15 cellular contexts compared by ENCODE assay signal in the genomic region with DNA sequence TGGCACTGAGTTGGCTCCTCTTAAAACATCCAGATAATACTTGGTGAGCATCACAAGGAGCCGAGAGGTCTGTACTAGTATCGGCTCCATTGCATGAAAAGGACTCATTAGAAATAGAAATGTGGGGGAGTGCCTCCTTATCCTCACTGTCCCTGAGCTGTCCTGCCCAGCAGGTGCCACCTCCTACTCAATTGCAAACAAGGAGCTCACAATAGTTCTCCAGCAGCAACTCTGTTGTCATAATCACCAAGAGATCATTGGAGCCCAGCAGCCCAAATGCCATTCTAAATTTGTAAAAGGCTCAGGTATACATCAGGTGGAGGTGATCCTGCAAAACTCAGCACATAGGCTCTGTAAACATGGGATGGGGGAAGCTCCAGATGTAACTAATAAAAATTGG.
DNase-seq lines count a peak whose midpoint lies in the region; FAIRE-seq and TF ChIP-seq lines count a peak whose summit lies in the region.
"Had no signal": no experiment of that assay in that cellular context is flagged by ENCODE, and none has a peak within 500 bp of the region (broad histone marks: within the 10 kb centered on the region; RNA-seq: fewer than 3 reads in every experiment).

No MANE protein-coding gene starts in this region.

- peaks cover 2% of the 10 kb centered on the region for H3K27me3 Mint-ChIP-seq in neural progenitor cell (ENCODE audit: insufficient read depth, low read depth)

- H2BK120ac ChIP-seq in H1 (replicated peaks; ENCODE audit: low read depth, low read length) = no peak overlapping the region

- H3K4me2 ChIP-seq in H1 (ENCODE audit: insufficient read depth in 1 of 2, low read depth in 2 of 2, low read length in 2 of 2) (0 out of 4 replicates have a peak overlapping the region, but pooled peaks of 1 of the 2 experiments have one; percentile 15), neural progenitor cell (no peak overlapping the region)
- H3K4me2 ChIP-seq: A549 had no signal

- no peak for TF ChIP-seq CTCF in HEK293 (tag by site-specific recombination; IDR thresholded peaks at IDR 0.05)
- TF ChIP-seq CTCF in H1 (IDR thresholded peaks at IDR 0.05; ENCODE audit: control extremely low read depth in 1 of 3, insufficient read depth in 1 of 3, low read depth in 1 of 3, low read length in 3 of 3) = no peak
- TF ChIP-seq CTCF in neural progenitor cell (IDR thresholded peaks at IDR 0.05) = no peak

- TF ChIP-seq EP300 in H1 (IDR thresholded peaks at IDR 0.05; ENCODE audit: borderline replicate concordance in 1 of 2, low read depth in 2 of 2, low read length in 2 of 2) = no peak

- CTCF ChIA-PET in HEK293 (lab: Yijun Ruan, JAX) (interaction anchor here (0.7 kb wide), 1 partner anchor 40 kb away, joined by 3 read pairs; no protein-coding TSS in a partner anchor), H1 (lab: Charles Lee; ENCODE audit: partially characterized antibody) (no interaction called here)

- H3K23ac ChIP-seq in H1 (ENCODE audit: insufficient read length) = no peak overlapping the region

- H3K18ac ChIP-seq in H1 (ENCODE audit: extremely low read depth, low read length) = no peak overlapping the region

- H3K4me1 Mint-ChIP-seq in neural progenitor cell = peaks cover 10% of the 10 kb centered on the region
- H3K4me1 Mint-ChIP-seq: CD4-positive, alpha-beta memory T cell; IgD-negative memory B cell had no signal

- H3K79me2 ChIP-seq in H1 (ENCODE audit: control insufficient read depth in 1 of 2, insufficient read depth in 2 of 2, low read length in 2 of 2) (no peaks in the 10 kb centered on the region), neural progenitor cell (ENCODE audit: low read depth) (no peaks in the 10 kb centered on the region)

- no peaks in the 10 kb centered on the region for H3K79me1 ChIP-seq in H1 (ENCODE audit: low read depth, low read length)

- no peak overlapping the region for H2BK15ac ChIP-seq in H1 (ENCODE audit: low read length)

- no peaks in the 10 kb centered on the region for H3K36me3 Mint-ChIP-seq in neural progenitor cell
- H3K36me3 Mint-ChIP-seq: CD4-positive, alpha-beta memory T cell; IgD-negative memory B cell had no signal

- H3K4me3 ChIP-seq in H7 (ENCODE audit: insufficient read depth, low read depth, low read length) (no peak overlapping the region), HEK293 (ENCODE audit: low read depth, low read length) (no peak overlapping the region), H1 (ENCODE audit: extremely low read depth in 1 of 4, insufficient read depth in 2 of 4, low read depth in 3 of 4, low read length in 4 of 4) (0 out of 8 replicates have a peak overlapping the region, but pooled peaks of 1 of the 4 experiments have one; percentile 15), neural progenitor cell (no peak overlapping the region)
- H3K4me3 ChIP-seq: A549 had no signal

- no peak overlapping the region for H2BK5ac ChIP-seq in H1 (ENCODE audit: low read depth, low read length)

- no peak for FAIRE-seq in H1 (lab: Jason Lieb, UNC)
- FAIRE-seq: A549, G401.6, GM12891 had no signal

- no peak for TF ChIP-seq POLR2A in H1 (IDR thresholded peaks at IDR 0.05; ENCODE audit: control extremely low read depth in 1 of 2, low read depth in 2 of 2, low read length in 2 of 2)

- H2AK5ac ChIP-seq in H1 (ENCODE audit: low read depth, low read length) = no peak overlapping the region

- H4K20me1 ChIP-seq in H1 (replicated peaks in 1 of 2; ENCODE audit: control insufficient read depth in 1 of 2, insufficient read depth in 2 of 2, low read length in 2 of 2) (no peaks in the 10 kb centered on the region), neural progenitor cell (ENCODE audit: low read depth) (no peaks in the 10 kb centered on the region)

- no peak overlapping the region for H4K8ac ChIP-seq in H1 (ENCODE audit: extremely low read depth, insufficient read depth, low read length)

- H3K27me3 ChIP-seq in H7 (ENCODE audit: control insufficient read depth, insufficient read depth, low read length) = no peaks in the 10 kb centered on the region
- H3K27me3 ChIP-seq in H1 (replicated peaks in 1 of 4; ENCODE audit: control insufficient read depth in 3 of 4, extremely low read depth in 1 of 4, insufficient read depth in 3 of 4, low read length in 3 of 4) = no peaks in the 10 kb centered on the region; a peak in 1 of 7 replicates
- H3K27me3 ChIP-seq in neural progenitor cell = no peaks in the 10 kb centered on the region
- H3K27me3 ChIP-seq: BE2C had no signal

- POLR2A ChIA-PET in HEK293 (lab: Yijun Ruan, JAX) = no interaction called here
- POLR2A ChIA-PET in H1 (lab: Charles Lee; ENCODE audit: partially characterized antibody) = no interaction called here

- no peaks in the 10 kb centered on the region for H3K9me3 Mint-ChIP-seq in neural progenitor cell
- H3K9me3 Mint-ChIP-seq: CD4-positive, alpha-beta memory T cell; IgD-negative memory B cell had no signal

- H3K9me3 ChIP-seq in HEK293 (ENCODE audit: control insufficient read depth, insufficient read depth, low read depth, low read length) (no peaks in the 10 kb centered on the region), H1 (ENCODE audit: insufficient read depth in 2 of 2, low read depth in 1 of 2, low read length in 1 of 2) (no peaks in the 10 kb centered on the region), neural progenitor cell (ENCODE audit: low read depth) (no peaks in the 10 kb centered on the region)
- H3K9me3 ChIP-seq: A549, BE2C had no signal

- H3K14ac ChIP-seq in H1 (ENCODE audit: insufficient read length) = no peak overlapping the region

- no peaks in the 10 kb centered on the region for H3K36me3 ChIP-seq in H7 (replicated peaks; ENCODE audit: control insufficient read depth, insufficient read depth, low read length)
- no peaks in the 10 kb centered on the region for H3K36me3 ChIP-seq in HEK293 (ENCODE audit: control insufficient read depth in 2 of 2, insufficient read depth in 1 of 2, low read length in 2 of 2)
- H3K36me3 ChIP-seq in H1 (ENCODE audit: control insufficient read depth in 2 of 4, insufficient read depth in 4 of 4, low read length in 3 of 4) = no peaks in the 10 kb centered on the region
- no peaks in the 10 kb centered on the region for H3K36me3 ChIP-seq in neural progenitor cell
- H3K36me3 ChIP-seq: BE2C had no signal

- H3K4ac ChIP-seq in H1 (replicated peaks; ENCODE audit: insufficient read length, low read depth, low read length) = no peak overlapping the region

- H3K9ac ChIP-seq in H1 (replicated peaks in 1 of 4; ENCODE audit: extremely low read depth in 1 of 4, low read depth in 3 of 4, low read length in 3 of 4) (no peak overlapping the region), neural progenitor cell (no peak overlapping the region)

- no peak overlapping the region for H4K91ac ChIP-seq in H1 (replicated peaks; ENCODE audit: insufficient read length, low read length)

- H3K4me1 ChIP-seq in HEK293 (ENCODE audit: control insufficient read depth, insufficient read depth, low read length) (no peaks in the 10 kb centered on the region), H1 (replicated peaks in 1 of 4; ENCODE audit: control insufficient read depth in 3 of 4, insufficient read depth in 4 of 4, low read length in 3 of 4) (peaks cover 0 to 5% (median 2%) of the 10 kb centered on the region in 4 experiments; a peak in 2 of 7 replicates), neural progenitor cell (peaks cover 3% of the 10 kb centered on the region)
- H3K4me1 ChIP-seq: A549, BE2C had no signal

- H3F3A ChIP-seq in neural progenitor cell (ENCODE audit: low read depth) = no peaks in the 10 kb centered on the region

- H3K23me2 ChIP-seq in H1 (ENCODE audit: low read depth, low read length) = no peaks in the 10 kb centered on the region

- H2BK20ac ChIP-seq in H1 (ENCODE audit: low read length) = no peak overlapping the region

- H2BK12ac ChIP-seq in H1 (ENCODE audit: low read depth, low read length) = no peak overlapping the region

- no peak overlapping the region for H3K4me3 Mint-ChIP-seq in neural progenitor cell
- H3K4me3 Mint-ChIP-seq: CD4-positive, alpha-beta memory T cell; IgD-negative memory B cell had no signal

- no peak overlapping the region for H4K5ac ChIP-seq in H1 (ENCODE audit: insufficient read length, low read depth, low read length)

- no peak overlapping the region for H3K27ac Mint-ChIP-seq in neural progenitor cell
- H3K27ac Mint-ChIP-seq: CD4-positive, alpha-beta memory T cell; IgD-negative memory B cell had no signal

- 59% methylated on average over 2 of the region's 2 CpGs; no CpG with 5 or more reads in 1 of the 2 experiments for WGBS in H1 (ENCODE audit: extremely low coverage in 1 of 2, insufficient coverage in 1 of 2, insufficient read length in 1 of 2, insufficient replicate concordance in 2 of 2, low coverage in 1 of 2, low lambda C conversion rate in 2 of 2, missing lambda C conversion rate in 1 of 2), 2 experiments

- DNase-seq in H7 = peak; percentile 13
- no peak for DNase-seq in H1 (ENCODE audit: low read depth in 1 of 2, low spot score in 2 of 2)
- peak; percentile 11 for DNase-seq in neural progenitor cell (ENCODE audit: low spot score)
- DNase-seq in HPDE6-E6E7 (ENCODE audit: extremely low spot score) = no peak
- no peak for DNase-seq in anterior cingulate cortex (lab: John Stamatoyannopoulos, UW)
- DNase-seq: BE2C; CD4-positive, alpha-beta memory T cell; DMS79; GOT3 had no signal

- H2AFZ ChIP-seq in H1 (ENCODE audit: low read length) = no peak overlapping the region
- no peak overlapping the region for H2AFZ ChIP-seq in neural progenitor cell (replicated peaks)

- H3K27ac ChIP-seq in HEK293 (ENCODE audit: extremely low read depth, low read depth, low read length) = no peak overlapping the region
- no peak overlapping the region for H3K27ac ChIP-seq in H1 (ENCODE audit: low read depth, low read length)
- no peak overlapping the region for H3K27ac ChIP-seq in neural progenitor cell
- H3K27ac ChIP-seq: A549, C4-2B had no signal

- TF ChIP-seq RAD21 in H1 (IDR thresholded peaks at IDR 0.05 in 1 of 2, conservative IDR thresholded peaks at IDR 0.05 in 1 of 2; ENCODE audit: low read depth in 2 of 2, low read length in 2 of 2) = no peak; a peak in 1 of 4 replicates

- H3K56ac ChIP-seq in H1 (replicated peaks; ENCODE audit: insufficient read length, low read depth, low read length) = no peak overlapping the region

TF ChIP-seq in HEK293, 187 proteins besides CTCF, POLR2A, EP300 and RAD21 (continues in another document):
- TF ChIP-seq ZNF404 (tag by site-specific recombination; IDR thresholded peaks at IDR 0.05) = no peak
- TF ChIP-seq EGR2 (tag by site-specific recombination; IDR thresholded peaks at IDR 0.05; ENCODE audit: low read depth) = 0 out of 2 replicates have a peak, but pooled peaks have one; percentile 8

TF ChIP-seq in H1, 55 proteins besides CTCF, POLR2A, EP300 and RAD21:
- 0 out of 2 replicates have a peak, but pooled peaks have one; percentile 54 for TF ChIP-seq EGR1 (IDR thresholded peaks at IDR 0.05; ENCODE audit: borderline replicate concordance, low read depth, low read length)
- TF ChIP-seq GTF2F1 (IDR thresholded peaks at IDR 0.05; ENCODE audit: borderline replicate concordance, low read depth, low read length) = no peak
- no peak for TF ChIP-seq KDM1A (IDR thresholded peaks at IDR 0.05; ENCODE audit: borderline replicate concordance, low read length)
- no peak for TF ChIP-seq ASH2L (IDR thresholded peaks at IDR 0.05; ENCODE audit: low read length)
- TF ChIP-seq SP2 (IDR thresholded peaks at IDR 0.05; ENCODE audit: low read length) = no peak
- TF ChIP-seq NANOG (IDR thresholded peaks at IDR 0.05; ENCODE audit: insufficient read depth, low read depth, low read length, poor library complexity, severe bottlenecking) = peak; percentile 69
TF ChIP-seq in H1: peak in this region for 2.

Comparison
In these comparisons a context has a peak if more than half of its experiments do, and no peak if none do; other contexts are left out.
1. DNase-seq: peak in H7 (single experiment) and neural progenitor cell (single experiment); none in H1 (0 of 2), HPDE6-E6E7 (single experiment) and anterior cingulate cortex (0 of 58).